18 cellular contexts compared by ENCODE assay signal in genomic region chr7:79984210-79984609, GRCh38.
DNase-seq lines count a peak whose midpoint lies in the region; ATAC-seq and TF ChIP-seq lines count a peak whose summit lies in the region.
"Had no signal": no experiment of that assay in that cellular context is flagged by ENCODE, and none has a peak within 500 bp of the region (broad histone marks: within the 10 kb centered on the region; RNA-seq: fewer than 3 reads in every experiment).

No MANE protein-coding gene starts in this region.

- DNase-seq in A172 (ENCODE audit: low spot score) (peak; percentile 31), GM23248 (peak; percentile 63), fibroblast of mammary gland (ENCODE audit: low read depth) (peak; percentile 12), germinal center (ENCODE audit: low spot score) (no peak), substantia nigra (lab: John Stamatoyannopoulos, UW) (no peak)
- DNase-seq: activated CD4-positive, CD25-positive, alpha-beta regulatory T cell treated with anti-CD3 and anti-CD28 coated beads, Interleukin-2, amount 50 U/mL, for 72 hours; activated T-cell treated with anti-CD3 and anti-CD28 coated beads, Interleukin-2, amount 50 U/mL, for 48 hours; CD4-positive, CD25-positive, alpha-beta regulatory T cell; DMS 273 treated with DMSO at 0.1 percent for 48 hours; kidney; NCI-H1092; NCI-H2029 treated with DMSO at 0.1 percent for 48 hours; nucleus accumbens had no signal

- no peak for TF ChIP-seq CTCF in fibroblast of mammary gland (conservative IDR thresholded peaks at IDR 0.05; ENCODE audit: control insufficient read depth, insufficient read depth, low read depth, low read length)

- in situ Hi-C loops in GM23248 (cut with MboI), result no loop called here

- H3K9ac ChIP-seq in GM23248, result peak overlapping the region; percentile 35

- H3K27me3 ChIP-seq in GM23248 (replicated peaks; ENCODE audit: insufficient read depth), result no peaks in the 10 kb centered on the region

- WGBS in GM23248 (ENCODE audit: low coverage in 1 of 2, low lambda C conversion rate in 2 of 2, missing lambda C conversion rate in 2 of 2), 2 experiments, result 2% methylated on average over 2 of the region's 2 CpGs

- 0 out of 2 replicates have a peak overlapping the region, but pooled peaks have one; percentile 10 for H3K4me3 ChIP-seq in GM23248
- H3K4me3 ChIP-seq in fibroblast of mammary gland (ENCODE audit: control insufficient read depth, low read depth, low read length), result no peak overlapping the region
- H3K4me3 ChIP-seq: coronary artery, lung had no signal

- H3K27ac ChIP-seq in GM23248 (peak overlapping the region; percentile 82), substantia nigra (ENCODE audit: low read depth, low read length, poor library complexity, severe bottlenecking) (no peak overlapping the region)
- H3K27ac ChIP-seq: coronary artery had no signal

- no peaks in the 10 kb centered on the region for H3K79me2 ChIP-seq in GM23248 (ENCODE audit: insufficient read depth)

- H4K20me1 ChIP-seq in GM23248 (ENCODE audit: insufficient read depth), result no peaks in the 10 kb centered on the region

- peak overlapping the region; percentile 1; the same call in 1 of the 2 replicates for H2AFZ ChIP-seq in GM23248

- H3K4me2 ChIP-seq in GM23248 (ENCODE audit: unreplicated experiment), result peak overlapping the region; percentile 79

- H3K9me3 ChIP-seq in GM23248 (ENCODE audit: low read depth), result no peaks in the 10 kb centered on the region

- H3F3A ChIP-seq in GM23248 (ENCODE audit: insufficient read depth), result peaks cover 61% of the 10 kb centered on the region

- ATAC-seq in SK-N-SH treated with all-trans-retinoic acid at 6 μM for 48 hours (peak; percentile 21; the same call in 2 of the 3 replicates), HG03039 (IDR thresholded peaks at IDR 0.05; ENCODE audit: unreplicated experiment) (no peak), GM18858 (IDR thresholded peaks at IDR 0.05; ENCODE audit: unreplicated experiment) (no peak)

- H3K36me3 ChIP-seq in GM23248 (ENCODE audit: low read depth), result no peaks in the 10 kb centered on the region

- H3K9me2 ChIP-seq in GM23248 (ENCODE audit: insufficient read depth), result no peaks in the 10 kb centered on the region

- H3K4me1 ChIP-seq in GM23248 (ENCODE audit: insufficient read depth), result peaks cover 84% of the 10 kb centered on the region

TF ChIP-seq in SK-N-SH treated with all-trans-retinoic acid at 6 μM for 48 hours, 23 proteins besides CTCF, POLR2A, EP300 and RAD21:
- TF ChIP-seq CSRNP3 (CRISPR knock-in tag; IDR thresholded peaks at IDR 0.05), result no peak
- no peak for TF ChIP-seq ZNF70 (CRISPR knock-in tag; IDR thresholded peaks at IDR 0.05)
- no peak for TF ChIP-seq TCF4 (CRISPR knock-in tag; IDR thresholded peaks at IDR 0.05; ENCODE audit: borderline replicate concordance)
- TF ChIP-seq TOX (CRISPR knock-in tag; IDR thresholded peaks at IDR 0.05; ENCODE audit: borderline replicate concordance), result no peak

Comparison
In these comparisons a context has a peak if more than half of its experiments do, and no peak if none do; other contexts are left out.
1. DNase-seq: peak in A172 (single experiment), GM23248 (single experiment) and fibroblast of mammary gland (single experiment); none in germinal center (single experiment) and substantia nigra (0 of 49).